ENCODE assay signal across 23 cellular contexts in genomic region chr2:14232212-14232611, GRCh38.
DNase-seq lines count a peak whose midpoint lies in the region; ATAC-seq, FAIRE-seq and TF ChIP-seq lines count a peak whose summit lies in the region.
"Had no signal": no experiment of that assay in that cellular context is flagged by ENCODE, and none has a peak within 500 bp of the region (broad histone marks: within the 10 kb centered on the region; RNA-seq: fewer than 3 reads in every experiment).

No MANE protein-coding gene starts in this region.

- H3F3A ChIP-seq in neural progenitor cell (ENCODE audit: low read depth): peaks cover 5% of the 10 kb centered on the region

- no peak overlapping the region for H2BK5ac ChIP-seq in H9 (ENCODE audit: insufficient read length, low read length)
- no peak overlapping the region for H2BK5ac ChIP-seq in H1 (ENCODE audit: low read depth, low read length)

- H3K36me3 Mint-ChIP-seq in H9 (ENCODE audit: insufficient read depth in 1 of 3, low read depth in 3 of 3) (peaks cover 0 to 21% (median 13%) of the 10 kb centered on the region in 3 experiments; a peak in 5 of 7 replicates), neural progenitor cell (no peaks in the 10 kb centered on the region)

- H4K91ac ChIP-seq in H9 (ENCODE audit: insufficient read length, low read depth, low read length) (no peak overlapping the region), H1 (replicated peaks; ENCODE audit: insufficient read length, low read length) (no peak overlapping the region)

- H3K79me2 ChIP-seq in H9 (ENCODE audit: insufficient read depth, low read length) (no peaks in the 10 kb centered on the region), H1 (ENCODE audit: control insufficient read depth in 1 of 2, insufficient read depth in 2 of 2, low read length in 2 of 2) (no peaks in the 10 kb centered on the region), neural progenitor cell (ENCODE audit: low read depth) (no peaks in the 10 kb centered on the region), Karpas-422 (ENCODE audit: low read length) (no peaks in the 10 kb centered on the region)

- no peak overlapping the region for H3K14ac ChIP-seq in H9 (ENCODE audit: insufficient read depth, low read length)
- no peak overlapping the region for H3K14ac ChIP-seq in H1 (ENCODE audit: insufficient read length)

- TF ChIP-seq CTCF in H9 (conservative IDR thresholded peaks at IDR 0.05) (no peak), H1 (IDR thresholded peaks at IDR 0.05; ENCODE audit: control extremely low read depth in 1 of 3, insufficient read depth in 1 of 3, low read depth in 1 of 3, low read length in 3 of 3) (no peak), neural progenitor cell (IDR thresholded peaks at IDR 0.05) (no peak)

- intact Hi-C loops in right cardiac atrium (cut with DNase I): no loop called here

- H3T11ph ChIP-seq in H9 (ENCODE audit: low read length): no peak overlapping the region

- H3K4me3 ChIP-seq in H1 (ENCODE audit: extremely low read depth in 1 of 4, insufficient read depth in 2 of 4, low read depth in 3 of 4, low read length in 4 of 4) (peak overlapping the region in 1 of 4 experiments; percentile 12; a peak in 1 of 8 replicates), iPS-18a (ENCODE audit: low read length) (peak overlapping the region; percentile 1), neural progenitor cell (no peak overlapping the region), right cardiac atrium (ENCODE audit: low read length) (no peak overlapping the region), Karpas-422 (ENCODE audit: low read length) (no peak overlapping the region)
- H3K4me3 ChIP-seq: MG63, PC-9, SJSA1 had no signal

- H3K23me2 ChIP-seq in H9 (ENCODE audit: insufficient read length, low read depth, low read length, poor library complexity, severe bottlenecking): no peaks in the 10 kb centered on the region
- H3K23me2 ChIP-seq in H1 (ENCODE audit: low read depth, low read length): no peaks in the 10 kb centered on the region

- H3K4me1 Mint-ChIP-seq in H9 (peaks cover 30 to 40% of the 10 kb centered on the region in 2 experiments), neural progenitor cell (no peaks in the 10 kb centered on the region)

- peak overlapping the region in 1 of 2 experiments; percentile 2; a peak in 2 of 5 replicates for H3K4me3 Mint-ChIP-seq in H9
- H3K4me3 Mint-ChIP-seq in neural progenitor cell: no peak overlapping the region

- DNase-seq in H9 (peak; percentile 31), H1 (ENCODE audit: low read depth in 1 of 2, low spot score in 2 of 2) (peak in 1 of 2 experiments; percentile 51), neural progenitor cell (ENCODE audit: low spot score) (peak; percentile 59), right cardiac atrium (no peak), Karpas-422 (no peak), NCI-H128 (lab: John Stamatoyannopoulos, UW; ENCODE audit: unreplicated experiment) (no peak)
- DNase-seq: Calu3; DMS153; DND-41; GOT3; KBM-7; MG63; NCI-H1105 treated with DMSO at 0.1 percent for 48 hours; NCI-H2029; NCI-H446; NCI-H526; NCI-H82; NK-92 treated with Interleukin-12 subunit alpha and Interleukin-12 subunit beta, amount 100 ng/mL, for 24 hours; PC-9; Right ventricle myocardium superior; RPMI8226 had no signal

- H2AFZ ChIP-seq in H9 (ENCODE audit: low read length) (no peak overlapping the region), H1 (ENCODE audit: low read length) (no peak overlapping the region), neural progenitor cell (replicated peaks) (no peak overlapping the region), Karpas-422 (ENCODE audit: low read length) (no peak overlapping the region)
- H2AFZ ChIP-seq: PC-9 had no signal

- H3K27ac Mint-ChIP-seq in H9: peak overlapping the region in 1 of 3 experiments; percentile 11; a peak in 2 of 7 replicates
- no peak overlapping the region for H3K27ac Mint-ChIP-seq in neural progenitor cell

- H3K27me3 Mint-ChIP-seq in H9 (ENCODE audit: low read depth) (peaks cover 60% of the 10 kb centered on the region), neural progenitor cell (ENCODE audit: insufficient read depth, low read depth) (peaks cover 2% of the 10 kb centered on the region)

- H4K20me1 ChIP-seq in H9 (ENCODE audit: control insufficient read depth, insufficient read depth, insufficient read length) (no peaks in the 10 kb centered on the region), H1 (replicated peaks in 1 of 2; ENCODE audit: control insufficient read depth in 1 of 2, insufficient read depth in 2 of 2, low read length in 2 of 2) (no peaks in the 10 kb centered on the region), neural progenitor cell (ENCODE audit: low read depth) (no peaks in the 10 kb centered on the region), Karpas-422 (ENCODE audit: insufficient read depth, low read depth, low read length) (no peaks in the 10 kb centered on the region)

- no peak for TF ChIP-seq RAD21 in H1 (IDR thresholded peaks at IDR 0.05 in 1 of 2, conservative IDR thresholded peaks at IDR 0.05 in 1 of 2; ENCODE audit: low read depth in 2 of 2, low read length in 2 of 2)

- H3K56ac ChIP-seq in H9 (ENCODE audit: insufficient read length, low read depth, low read length) (no peak overlapping the region), H1 (replicated peaks; ENCODE audit: insufficient read length, low read depth, low read length) (no peak overlapping the region)

- H3K27me3 ChIP-seq in H9 (ENCODE audit: insufficient read depth, low read length): no peaks in the 10 kb centered on the region
- H3K27me3 ChIP-seq in H1 (replicated peaks in 1 of 4; ENCODE audit: control insufficient read depth in 3 of 4, extremely low read depth in 1 of 4, insufficient read depth in 3 of 4, low read length in 3 of 4): peaks cover 0 to 5% (median 0%) of the 10 kb centered on the region in 4 experiments; a peak in 2 of 7 replicates
- H3K27me3 ChIP-seq in iPS-18a (ENCODE audit: control insufficient read depth, insufficient read depth, low read length): peaks cover 19% of the 10 kb centered on the region
- no peaks in the 10 kb centered on the region for H3K27me3 ChIP-seq in neural progenitor cell
- no peaks in the 10 kb centered on the region for H3K27me3 ChIP-seq in right cardiac atrium (ENCODE audit: control insufficient read depth, insufficient read depth)
- no peaks in the 10 kb centered on the region for H3K27me3 ChIP-seq in Karpas-422 (ENCODE audit: low read length)
- H3K27me3 ChIP-seq: MG63, SJSA1 had no signal

- no peaks in the 10 kb centered on the region for H3K79me1 ChIP-seq in H9 (ENCODE audit: insufficient read depth, low read depth, low read length, poor library complexity, severe bottlenecking)
- H3K79me1 ChIP-seq in H1 (ENCODE audit: low read depth, low read length): no peaks in the 10 kb centered on the region

- H2AK5ac ChIP-seq in H9 (ENCODE audit: insufficient read length, low read length) (no peak overlapping the region), H1 (ENCODE audit: low read depth, low read length) (no peak overlapping the region)

- H3K4ac ChIP-seq in H9 (ENCODE audit: low read depth, low read length): no peak overlapping the region
- no peak overlapping the region for H3K4ac ChIP-seq in H1 (replicated peaks; ENCODE audit: insufficient read length, low read depth, low read length)

- H3K4me1 ChIP-seq in H9 (ENCODE audit: insufficient read depth, low read length) (peaks cover 9% of the 10 kb centered on the region; the same call in 1 of the 2 replicates), H1 (replicated peaks in 1 of 4; ENCODE audit: control insufficient read depth in 3 of 4, insufficient read depth in 4 of 4, low read length in 3 of 4) (peaks cover 0 to 11% (median 8%) of the 10 kb centered on the region in 4 experiments; a peak in 5 of 7 replicates), iPS-18a (ENCODE audit: control insufficient read depth, low read depth, low read length) (peaks cover 34% of the 10 kb centered on the region), neural progenitor cell (peaks cover 23% of the 10 kb centered on the region), right cardiac atrium (ENCODE audit: control insufficient read depth, insufficient read depth, low read length) (no peaks in the 10 kb centered on the region), Karpas-422 (ENCODE audit: low read length) (no peaks in the 10 kb centered on the region)
- H3K4me1 ChIP-seq: SJSA1 had no signal

- no peak for TF ChIP-seq POLR2A in H1 (IDR thresholded peaks at IDR 0.05; ENCODE audit: control extremely low read depth in 1 of 2, low read depth in 2 of 2, low read length in 2 of 2)

- POLR2A ChIA-PET in H1 (lab: Charles Lee; ENCODE audit: partially characterized antibody): no interaction called here

- H2BK120ac ChIP-seq in H9 (ENCODE audit: low read depth, low read length, poor library complexity, severe bottlenecking): no peak overlapping the region
- H2BK120ac ChIP-seq in H1 (replicated peaks; ENCODE audit: low read depth, low read length): no peak overlapping the region

- H3K36me3 ChIP-seq in H1 (ENCODE audit: control insufficient read depth in 2 of 4, insufficient read depth in 4 of 4, low read length in 3 of 4) (no peaks in the 10 kb centered on the region), iPS-18a (ENCODE audit: control insufficient read depth, low read depth, low read length) (no peaks in the 10 kb centered on the region), neural progenitor cell (no peaks in the 10 kb centered on the region), Karpas-422 (ENCODE audit: insufficient read depth, low read length) (no peaks in the 10 kb centered on the region)
- H3K36me3 ChIP-seq: MG63, SJSA1 had no signal

- WGBS in H9 (ENCODE audit: extremely low coverage, insufficient read length, low lambda C conversion rate): no CpG with 5 or more reads among the region's 4 CpGs
- 3% methylated on average over 4 of the region's 4 CpGs; no CpG with 5 or more reads in 1 of the 2 experiments for WGBS in H1 (ENCODE audit: extremely low coverage in 1 of 2, insufficient coverage in 1 of 2, insufficient read length in 1 of 2, insufficient replicate concordance in 2 of 2, low coverage in 1 of 2, low lambda C conversion rate in 2 of 2, missing lambda C conversion rate in 1 of 2), 2 experiments
- WGBS in right cardiac atrium: 65% methylated on average over 4 of the region's 4 CpGs

- peaks cover 4% of the 10 kb centered on the region; the same call in 1 of the 2 replicates for H3K9me2 ChIP-seq in Karpas-422 (replicated peaks; ENCODE audit: insufficient read depth, low read length)

- ATAC-seq in right cardiac atrium: no peak

- H3K23ac ChIP-seq in H9 (ENCODE audit: insufficient read length, low read depth, low read length) (no peak overlapping the region), H1 (ENCODE audit: insufficient read length) (no peak overlapping the region)

- H3K9ac ChIP-seq in H9 (ENCODE audit: extremely low read depth, insufficient read length, low read length) (no peak overlapping the region), H1 (replicated peaks in 1 of 4; ENCODE audit: extremely low read depth in 1 of 4, low read depth in 3 of 4, low read length in 3 of 4) (no peak overlapping the region), iPS-18a (ENCODE audit: low read length) (no peak overlapping the region), neural progenitor cell (no peak overlapping the region), Karpas-422 (ENCODE audit: low read length) (no peak overlapping the region)

- no peak overlapping the region for H2BK15ac ChIP-seq in H9 (ENCODE audit: low read depth, low read length)
- H2BK15ac ChIP-seq in H1 (ENCODE audit: low read length): no peak overlapping the region

- no peak overlapping the region for H3K27ac ChIP-seq in H9 (ENCODE audit: insufficient read length, low read depth, low read length)
- H3K27ac ChIP-seq in H1 (ENCODE audit: low read depth, low read length): no peak overlapping the region
- H3K27ac ChIP-seq in iPS-18a (ENCODE audit: low read length): no peak overlapping the region
- peak overlapping the region; percentile 13 for H3K27ac ChIP-seq in neural progenitor cell
- H3K27ac ChIP-seq in right cardiac atrium (ENCODE audit: low read length): no peak overlapping the region
- H3K27ac ChIP-seq in Karpas-422 (ENCODE audit: low read length): no peak overlapping the region
- H3K27ac ChIP-seq: PC-9, SJSA1 had no signal

- CTCF ChIA-PET in H1 (lab: Charles Lee; ENCODE audit: partially characterized antibody): no interaction called here

- TF ChIP-seq EP300 in H1 (IDR thresholded peaks at IDR 0.05; ENCODE audit: borderline replicate concordance in 1 of 2, low read depth in 2 of 2, low read length in 2 of 2): no peak

- H3K9me3 ChIP-seq in H9 (ENCODE audit: control insufficient read depth, low read depth, low read length) (no peaks in the 10 kb centered on the region), H1 (ENCODE audit: insufficient read depth in 2 of 2, low read depth in 1 of 2, low read length in 1 of 2) (0 out of 4 replicates have a peak, but pooled peaks cover 0 to 2% of the 10 kb centered on the region in 2 experiments), iPS-18a (ENCODE audit: control insufficient read depth, low read depth, low read length) (no peaks in the 10 kb centered on the region), neural progenitor cell (ENCODE audit: low read depth) (no peaks in the 10 kb centered on the region), right cardiac atrium (ENCODE audit: control insufficient read depth, low read length) (no peaks in the 10 kb centered on the region), Karpas-422 (ENCODE audit: low read length) (no peaks in the 10 kb centered on the region; the same call in 1 of the 2 replicates)
- H3K9me3 ChIP-seq: MG63 had no signal

- H4K8ac ChIP-seq in H9 (replicated peaks; ENCODE audit: insufficient read length, low read depth, low read length) (no peak overlapping the region), H1 (ENCODE audit: extremely low read depth, insufficient read depth, low read length) (no peak overlapping the region)

- H3K18ac ChIP-seq in H9 (ENCODE audit: insufficient read length, low read depth, low read length): no peak overlapping the region
- H3K18ac ChIP-seq in H1 (ENCODE audit: extremely low read depth, low read length): no peak overlapping the region

- peaks cover 9 to 13% of the 10 kb centered on the region in 2 experiments for H3K9me3 Mint-ChIP-seq in H9
- H3K9me3 Mint-ChIP-seq in neural progenitor cell: no peaks in the 10 kb centered on the region

- H2BK12ac ChIP-seq in H9 (ENCODE audit: insufficient read length, low read depth, low read length) (no peak overlapping the region), H1 (ENCODE audit: low read depth, low read length) (no peak overlapping the region)

- H2BK20ac ChIP-seq in H9 (ENCODE audit: low read depth, low read length, poor library complexity, severe bottlenecking) (no peak overlapping the region), H1 (ENCODE audit: low read length) (no peak overlapping the region)

- peak overlapping the region; percentile 2 for H3K4me2 ChIP-seq in H9 (ENCODE audit: insufficient read depth, insufficient read length, low read length)
- peak overlapping the region in 1 of 2 experiments; percentile 47; a peak in 1 of 4 replicates for H3K4me2 ChIP-seq in H1 (ENCODE audit: insufficient read depth in 1 of 2, low read depth in 2 of 2, low read length in 2 of 2)
- H3K4me2 ChIP-seq in neural progenitor cell: peak overlapping the region; percentile 48
- no peak overlapping the region for H3K4me2 ChIP-seq in Karpas-422 (ENCODE audit: low read depth, low read length, poor library complexity, severe bottlenecking)
- H3K4me2 ChIP-seq: PC-9 had no signal

- no peak for FAIRE-seq in H1 (lab: Jason Lieb, UNC)

- H4K5ac ChIP-seq in H9 (ENCODE audit: insufficient read length, low read depth, low read length) (no peak overlapping the region), H1 (ENCODE audit: insufficient read length, low read depth, low read length) (no peak overlapping the region)

Comparison
In these comparisons a context has a peak if more than half of its experiments do, and no peak if none do; other contexts are left out.
1. DNase-seq: peak in H9 (single experiment) and neural progenitor cell (single experiment); none in right cardiac atrium (0 of 3), Karpas-422 (single experiment) and NCI-H128 (single experiment).